In genomic region chr18:492451-492850, GRCh38 we compare ENCODE assay signal across 23 cellular contexts. TPM values are rescaled to one million over a fixed set of nuclear protein-coding genes. Genes with fewer than 3 reads are reported as not detected.
DNase-seq lines count a peak whose midpoint lies in the region; ATAC-seq and TF ChIP-seq lines count a peak whose summit lies in the region.
"Had no signal": no experiment of that assay in that cellular context is flagged by ENCODE, and none has a peak within 500 bp of the region (broad histone marks: within the 10 kb centered on the region; RNA-seq: fewer than 3 reads in every experiment).

No MANE protein-coding gene starts in this region.

- no peaks in the 10 kb centered on the region for H3K27me3 ChIP-seq in gastroesophageal sphincter
- H3K27me3 ChIP-seq in heart right ventricle = peaks cover 0 to 22% (median 8%) of the 10 kb centered on the region in 7 donors
- H3K27me3 ChIP-seq in thyroid gland = no peaks in the 10 kb centered on the region
- H3K27me3 ChIP-seq: BE2C had no signal

- WGBS in gastroesophageal sphincter (ENCODE audit: low coverage in 1 of 2), 2 donors = 13 to 14% methylated on average over 5 of the region's 5 CpGs
- 41 to 54% methylated on average over 5 of the region's 5 CpGs for WGBS in heart right ventricle, 2 donors
- WGBS in thyroid gland, 2 donors = 48 to 66% methylated on average over 5 of the region's 5 CpGs

- TF ChIP-seq EP300 in gastroesophageal sphincter (IDR thresholded peaks at IDR 0.05) = no peak

- H3K9me3 ChIP-seq in gastroesophageal sphincter = no peaks in the 10 kb centered on the region
- no peaks in the 10 kb centered on the region for H3K9me3 ChIP-seq in heart right ventricle
- no peaks in the 10 kb centered on the region for H3K9me3 ChIP-seq in thyroid gland
- H3K9me3 ChIP-seq: BE2C had no signal

- H3K27ac ChIP-seq in VCaP (peak overlapping the region; percentile 93), gastroesophageal sphincter (peak overlapping the region; percentile 13 to 82 (median 58)), heart right ventricle (no peak overlapping the region), thyroid gland (no peak overlapping the region)
- H3K27ac ChIP-seq: HL-60 had no signal

- no peak for ATAC-seq in gastroesophageal sphincter
- no peak for ATAC-seq in heart right ventricle
- ATAC-seq: HCT116 had no signal

- DNase-seq in fibroblast of gingiva (ENCODE audit: low read depth) = peak; percentile 91
- no peak for DNase-seq in NCI-H2171 treated with DMSO at 0.1 percent for 48 hours (lab: John Stamatoyannopoulos, UW)
- no peak for DNase-seq in activated CD4-positive, CD25-positive, alpha-beta regulatory T cell (lab: John Stamatoyannopoulos, UW)
- DNase-seq in heart right ventricle = no peak
- DNase-seq in thyroid gland = no peak
- DNase-seq: ACHN; BE2C; C1 segment of cervical spinal cord; CD4-positive, CD25-positive, alpha-beta regulatory T cell; CD8-positive, alpha-beta memory T cell; COR-L47; DMS 273 treated with DMSO at 0.1 percent for 48 hours; DMS53; DND-41; EL; GOT3; H7; HFFc6 had no signal

- TF ChIP-seq POLR2A in gastroesophageal sphincter (IDR thresholded peaks at IDR 0.05) (no peak), thyroid gland (IDR thresholded peaks at IDR 0.05) (no peak)

- H3K4me1 ChIP-seq in gastroesophageal sphincter = peaks cover 6 to 85% (median 9%) of the 10 kb centered on the region in 3 donors
- H3K4me1 ChIP-seq in heart right ventricle = peaks cover 0 to 45% (median 0%) of the 10 kb centered on the region in 9 donors
- H3K4me1 ChIP-seq in thyroid gland = no peaks in the 10 kb centered on the region
- H3K4me1 ChIP-seq: BE2C had no signal

- intact Hi-C loops in heart right ventricle (cut with DNase I) = loop anchor here in 1 of 10 donors (10.0 kb wide), 1 partner anchor 122 kb away; no protein-coding TSS in a partner anchor
- intact Hi-C loops in thyroid gland (cut with DNase I) = no loop called here

- H3K4me3 ChIP-seq in gastroesophageal sphincter (no peak overlapping the region), heart right ventricle (no peak overlapping the region), thyroid gland (replicated peaks in 1 of 3) (no peak overlapping the region)

- no peak for TF ChIP-seq CTCF in VCaP (conservative IDR thresholded peaks at IDR 0.05)
- no peak for TF ChIP-seq CTCF in gastroesophageal sphincter (IDR thresholded peaks at IDR 0.05)
- no peak for TF ChIP-seq CTCF in heart right ventricle (IDR thresholded peaks at IDR 0.05)
- no peak for TF ChIP-seq CTCF in thyroid gland (IDR thresholded peaks at IDR 0.05)

- H3K36me3 ChIP-seq in gastroesophageal sphincter (no peaks in the 10 kb centered on the region), heart right ventricle (no peaks in the 10 kb centered on the region), thyroid gland (no peaks in the 10 kb centered on the region)
- H3K36me3 ChIP-seq: BE2C had no signal

RNA-seq across cellular contexts. Expression of gene COLEC12, which starts 8.1 kb away (rescaled TPM):
- total RNA-seq in gastroesophageal sphincter (10 to 100 TPM; 21.2 to 40.1 (median 37.1) TPM), heart right ventricle (10 to 100 TPM in 2 of 10 donors, 1 to 10 TPM in 8; 5.3 to 15.4 (median 6.9) TPM), thyroid gland (10 to 100 TPM in 3 of 4 donors, 1 to 10 TPM in 1; 6.3 to 34.7 (median 19.8) TPM)
- 1 to 10 TPM; 2.8 to 3.1 TPM for polyA plus RNA-seq in heart right ventricle
- total RNA-seq: CD4-positive, CD25-positive, alpha-beta regulatory T cell; HT1080 had no signal
- polyA plus RNA-seq: CD4-positive, CD25-positive, alpha-beta regulatory T cell; CD8-positive, alpha-beta memory T cell had no signal

Comparison
In these comparisons a context has a peak if more than half of its experiments do, and no peak if none do; other contexts are left out.
1. H3K27ac ChIP-seq: peak in VCaP (single experiment) and gastroesophageal sphincter (4 of 4); none in heart right ventricle (0 of 10) and thyroid gland (0 of 3).